7 cellular contexts compared by ENCODE assay signal in the genomic region with DNA sequence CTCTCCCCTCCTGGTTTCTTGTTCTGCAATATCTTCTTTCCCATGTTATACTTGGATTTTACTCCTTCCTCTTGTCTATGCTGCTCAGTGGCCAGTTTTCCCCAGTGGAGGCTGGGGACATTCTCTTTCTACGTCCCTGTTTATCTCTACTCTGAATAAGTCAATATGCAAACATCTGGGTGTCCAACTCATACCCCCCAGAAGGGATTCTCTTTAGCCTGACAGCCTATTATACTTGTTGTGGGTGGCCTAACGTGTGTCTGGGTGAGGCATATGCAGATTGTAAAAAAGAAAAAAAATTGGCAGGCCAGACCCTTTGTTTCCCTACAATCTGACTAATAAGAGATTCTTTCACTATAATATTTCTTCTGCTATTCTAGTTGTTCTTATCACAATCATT.
"Had no signal": no experiment of that assay in that cellular context is flagged by ENCODE, and none has a peak within 500 bp of the region (broad histone marks: within the 10 kb centered on the region; RNA-seq: fewer than 3 reads in every experiment).

No MANE protein-coding gene starts in this region.

- H3K27ac ChIP-seq: HL-60 had no signal

- H3K4me1 Mint-ChIP-seq: IgD-negative memory B cell had no signal

- H3K4me3 Mint-ChIP-seq: IgD-negative memory B cell had no signal

- H3K27ac Mint-ChIP-seq: IgD-negative memory B cell had no signal

- H3K4me3 ChIP-seq: K562 had no signal

- DNase-seq: IMR-90, KBM-7, KG1 had no signal

- ATAC-seq: HepG2, K562 had no signal

- H3K36me3 Mint-ChIP-seq: IgD-negative memory B cell had no signal
